ENCODE assay signal across 8 cellular contexts in the genomic region with DNA sequence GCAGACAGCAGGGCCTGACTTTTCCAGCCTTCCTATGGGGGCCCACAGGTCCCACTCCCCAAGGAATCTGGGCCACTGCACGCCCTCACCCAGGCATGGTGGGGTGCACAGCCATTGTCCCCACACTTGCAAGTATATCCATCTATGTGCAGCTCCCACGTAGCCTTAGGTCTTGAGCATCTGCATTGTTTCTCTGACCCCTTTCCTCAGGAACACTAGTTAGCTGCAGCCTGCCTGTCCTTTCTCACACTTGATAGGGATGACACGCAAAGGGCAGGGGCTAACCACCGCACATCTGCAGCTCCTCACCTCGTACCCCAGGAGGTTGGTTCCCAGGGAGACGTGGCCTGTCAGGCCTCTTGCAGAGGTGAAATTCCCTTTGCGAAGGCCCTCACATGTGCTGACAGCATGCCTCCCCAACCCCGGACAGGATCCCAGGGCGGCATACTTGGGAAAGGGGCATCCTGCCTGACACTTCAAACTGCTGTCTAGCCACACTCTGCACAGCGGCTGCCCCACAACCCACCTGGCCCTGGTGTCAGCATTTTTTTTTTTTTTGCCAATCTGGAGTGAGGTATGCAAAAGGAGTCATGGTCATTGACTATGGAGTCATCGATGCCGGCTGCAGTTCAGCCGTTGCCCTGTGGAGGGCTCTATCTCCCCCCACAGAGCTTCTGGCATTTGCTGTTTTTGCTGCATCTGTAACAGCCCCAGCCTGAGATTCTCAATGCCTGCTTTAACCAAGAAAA. TPM values are rescaled to one million over a fixed set of nuclear protein-coding genes. Genes with fewer than 3 reads are reported as not detected.
DNase-seq lines count a peak whose midpoint lies in the region; ATAC-seq and TF ChIP-seq lines count a peak whose summit lies in the region.

No MANE protein-coding gene starts in this region.

- H2BK20ac ChIP-seq in H9 (ENCODE audit: low read depth, low read length, poor library complexity, severe bottlenecking), result no peak overlapping the region

- H3K27ac ChIP-seq in H9 (ENCODE audit: insufficient read length, low read depth, low read length), result no peak overlapping the region

- H3K4me1 Mint-ChIP-seq in H9, result peaks cover 20 to 30% of the 10 kb centered on the region in 2 experiments
- peaks cover 12% of the 10 kb centered on the region for H3K4me1 Mint-ChIP-seq in progenitor cell of endocrine pancreas (ENCODE audit: low read depth)

- DNase-seq in DMS53 (lab: John Stamatoyannopoulos, UW) (peak; percentile 78), H9 (peak; percentile 81), NT2/D1 (ENCODE audit: low read depth, low spot score) (peak; percentile 75), Right ventricle myocardium superior (peak; percentile 62), progenitor cell of endocrine pancreas (ENCODE audit: low spot score, unreplicated experiment) (no peak), NCI-H128 (lab: John Stamatoyannopoulos, UW; ENCODE audit: unreplicated experiment) (no peak)
- DNase-seq in activated naive CD4-positive, alpha-beta T cell treated with anti-CD3 and anti-CD28 coated beads, Interleukin-2, amount 50 U/mL, for 16 hours, result peak; percentile 52

- TF ChIP-seq CTCF in H9 (conservative IDR thresholded peaks at IDR 0.05) (peak; percentile 79), progenitor cell of endocrine pancreas (IDR thresholded peaks at IDR 0.05; ENCODE audit: unreplicated experiment) (peak; percentile 67)

- peak overlapping the region; percentile 2 for H3K4me2 ChIP-seq in H9 (ENCODE audit: insufficient read depth, insufficient read length, low read length)

- no peak overlapping the region for H3K14ac ChIP-seq in H9 (ENCODE audit: insufficient read depth, low read length)

- H3T11ph ChIP-seq in H9 (ENCODE audit: low read length), result no peak overlapping the region

- no CpG with 5 or more reads among the region's 13 CpGs for WGBS in H9 (ENCODE audit: extremely low coverage, insufficient read length, low lambda C conversion rate)

- H4K91ac ChIP-seq in H9 (ENCODE audit: insufficient read length, low read depth, low read length), result no peak overlapping the region

- peaks cover 2 to 20% (median 17%) of the 10 kb centered on the region in 3 experiments; a peak in 6 of 7 replicates for H3K36me3 Mint-ChIP-seq in H9 (ENCODE audit: insufficient read depth in 1 of 3, low read depth in 3 of 3)
- H3K36me3 Mint-ChIP-seq in progenitor cell of endocrine pancreas (ENCODE audit: insufficient read depth), result no peaks in the 10 kb centered on the region

- H3K4me3 ChIP-seq in NT2/D1 (ENCODE audit: insufficient read length, low read depth), result no peak overlapping the region

- peak; percentile 11 for ATAC-seq in Right ventricle myocardium superior (ENCODE audit: poor library complexity)
- ATAC-seq in GM19452 (IDR thresholded peaks at IDR 0.05; ENCODE audit: unreplicated experiment), result no peak

- no peak overlapping the region for H3K18ac ChIP-seq in H9 (ENCODE audit: insufficient read length, low read depth, low read length)

- no peak overlapping the region for H3K56ac ChIP-seq in H9 (ENCODE audit: insufficient read length, low read depth, low read length)

- H4K5ac ChIP-seq in H9 (ENCODE audit: insufficient read length, low read depth, low read length), result no peak overlapping the region

- H2BK5ac ChIP-seq in H9 (ENCODE audit: insufficient read length, low read length), result no peak overlapping the region

- H3K23me2 ChIP-seq in H9 (ENCODE audit: insufficient read length, low read depth, low read length, poor library complexity, severe bottlenecking), result peaks cover 13% of the 10 kb centered on the region

- H3K27ac Mint-ChIP-seq in H9, result peak overlapping the region in 2 of 3 experiments; percentile 51 to 53; a peak in 3 of 7 replicates
- peak overlapping the region; percentile 31 for H3K27ac Mint-ChIP-seq in progenitor cell of endocrine pancreas

- no peak overlapping the region for H3K23ac ChIP-seq in H9 (ENCODE audit: insufficient read length, low read depth, low read length)

- H3K36me3 ChIP-seq in NT2/D1 (ENCODE audit: insufficient read depth, insufficient read length, low read length), result peaks cover 35% of the 10 kb centered on the region

- no peaks in the 10 kb centered on the region for H3K79me1 ChIP-seq in H9 (ENCODE audit: insufficient read depth, low read depth, low read length, poor library complexity, severe bottlenecking)

- H2BK12ac ChIP-seq in H9 (ENCODE audit: insufficient read length, low read depth, low read length), result no peak overlapping the region

- H3K4me1 ChIP-seq in H9 (ENCODE audit: insufficient read depth, low read length) (peaks cover 2% of the 10 kb centered on the region; the same call in 1 of the 2 replicates), NT2/D1 (ENCODE audit: insufficient read depth, insufficient read length) (peaks cover 25% of the 10 kb centered on the region)

- intact Hi-C loops in Right ventricle myocardium superior (cut with DNase I), result loop anchor here (10.0 kb wide), 1 partner anchor 185 kb away; no protein-coding TSS in a partner anchor

- no peak overlapping the region for H4K8ac ChIP-seq in H9 (replicated peaks; ENCODE audit: insufficient read length, low read depth, low read length)

- no peaks in the 10 kb centered on the region; the same call in 1 of the 2 replicates for H3K79me2 ChIP-seq in H9 (ENCODE audit: insufficient read depth, low read length)

- no peak overlapping the region for H2AFZ ChIP-seq in H9 (ENCODE audit: low read length)

- H3K4ac ChIP-seq in H9 (ENCODE audit: low read depth, low read length), result no peak overlapping the region

- no peak overlapping the region for H3K9ac ChIP-seq in H9 (ENCODE audit: extremely low read depth, insufficient read length, low read length)
- peak overlapping the region; percentile 46 for H3K9ac ChIP-seq in NT2/D1 (ENCODE audit: insufficient read length, low read depth)

- peaks cover 8% of the 10 kb centered on the region for H4K20me1 ChIP-seq in H9 (ENCODE audit: control insufficient read depth, insufficient read depth, insufficient read length)

- H3K27me3 Mint-ChIP-seq in H9 (ENCODE audit: low read depth), result peaks cover 12% of the 10 kb centered on the region
- peaks cover 7% of the 10 kb centered on the region for H3K27me3 Mint-ChIP-seq in progenitor cell of endocrine pancreas

- H2BK120ac ChIP-seq in H9 (ENCODE audit: low read depth, low read length, poor library complexity, severe bottlenecking), result no peak overlapping the region

- H3K27me3 ChIP-seq in H9 (ENCODE audit: insufficient read depth, low read length) (no peaks in the 10 kb centered on the region), NT2/D1 (ENCODE audit: insufficient read depth, insufficient read length) (no peaks in the 10 kb centered on the region)

- H2BK15ac ChIP-seq in H9 (ENCODE audit: low read depth, low read length), result no peak overlapping the region

- H3K9me3 ChIP-seq in H9 (ENCODE audit: control insufficient read depth, low read depth, low read length), result no peaks in the 10 kb centered on the region
- H3K9me3 ChIP-seq in NT2/D1 (ENCODE audit: insufficient read depth, low read length), result no peaks in the 10 kb centered on the region

- H3K9me3 Mint-ChIP-seq in H9 (no peaks in the 10 kb centered on the region), progenitor cell of endocrine pancreas (ENCODE audit: low read depth) (no peaks in the 10 kb centered on the region)

- no peak overlapping the region for H2AK5ac ChIP-seq in H9 (ENCODE audit: insufficient read length, low read length)

- H3K4me3 Mint-ChIP-seq in H9, result peak overlapping the region; percentile 31 to 91; a peak in 3 of 5 replicates
- peak overlapping the region; percentile 55 for H3K4me3 Mint-ChIP-seq in progenitor cell of endocrine pancreas (ENCODE audit: low read depth)

RNA-seq across cellular contexts. Expression of a gene that starts 5.0 kb away (rescaled TPM):
- total RNA-seq in H9 (2021) (24.4 and 26.0 TPM in 2 replicates), Right ventricle myocardium superior (6.6 TPM), progenitor cell of endocrine pancreas (20.7 and 26.4 TPM in 2 replicates)

RNA-seq across cellular contexts. Expression of a gene that starts 5.2 kb away (rescaled TPM):
- 44.1 TPM in 2 replicates for total RNA-seq in H9 (2021)
- 23.6 TPM for total RNA-seq in Right ventricle myocardium superior
- 38.8 and 39.6 TPM in 2 replicates for total RNA-seq in progenitor cell of endocrine pancreas

Comparison
In these comparisons a context has a peak if more than half of its experiments do, and no peak if none do; other contexts are left out.
1. DNase-seq: peak in DMS53 (single experiment), H9 (single experiment), NT2/D1 (single experiment), activated naive CD4-positive, alpha-beta T cell treated with anti-CD3 and anti-CD28 coated beads, Interleukin-2, amount 50 U/mL, for 16 hours (single experiment) and Right ventricle myocardium superior (single experiment); none in progenitor cell of endocrine pancreas (single experiment) and NCI-H128 (single experiment).